In genomic region chr1:239260779-239261286, GRCh38 we compare ENCODE assay signal across 27 cellular contexts.
"Had no signal": no experiment of that assay in that cellular context is flagged by ENCODE, and none has a peak within 500 bp of the region (broad histone marks: within the 10 kb centered on the region; RNA-seq: fewer than 3 reads in every experiment).

No MANE protein-coding gene starts in this region.

- H3K27ac Mint-ChIP-seq: dendritic cell treated with granulocyte-macrophage colony-stimulating factor and Interleukin-4, amounts not matched to agents 40 ng/mL and 50 ng/mL, for 4 days; endodermal cell; naive thymus-derived CD8-positive, alpha-beta T cell; nephron progenitor cell; stimulated activated memory B cell treated with anti-CD40 and anti-IgM and Interleukin-4, amounts not matched to agents 10 μg/mL and 1 μg/mL and 100 μg/mL, for 72 hours; type B pancreatic cell had no signal

- H3K27ac ChIP-seq: colonic mucosa, esophagus squamous epithelium, heart right ventricle, left lung, prostate gland, right atrium auricular region, testis, tibial artery had no signal

- H3K9me3 ChIP-seq: colonic mucosa, esophagus squamous epithelium, prostate gland, testis had no signal

- H3K4me3 ChIP-seq: colonic mucosa, esophagus squamous epithelium, heart right ventricle, left lung, prostate gland, right atrium auricular region, testis, tibial artery had no signal

- H3K9me3 Mint-ChIP-seq: type B pancreatic cell had no signal

- FAIRE-seq: islet of Langerhans had no signal

- H3K36me3 ChIP-seq: colonic mucosa, esophagus squamous epithelium, heart right ventricle, left lung, prostate gland, right atrium auricular region, tibial artery had no signal

- H3K27me3 Mint-ChIP-seq: dendritic cell treated with granulocyte-macrophage colony-stimulating factor and Interleukin-4, amounts not matched to agents 40 ng/mL and 50 ng/mL, for 4 days; stimulated activated memory B cell treated with anti-CD40 and anti-IgM and Interleukin-4, amounts not matched to agents 10 μg/mL and 1 μg/mL and 100 μg/mL, for 72 hours; type B pancreatic cell had no signal

- DNase-seq: colonic mucosa; effector CD8-positive, alpha-beta T cell; endodermal cell; esophagus squamous epithelium; foreskin melanocyte; glutamatergic neuron; heart right ventricle; hippocampal formation; left cardiac atrium; left lung; mesendoderm; naive thymus-derived CD8-positive, alpha-beta T cell; nephron progenitor cell; nucleus accumbens; stimulated activated CD4-positive, alpha-beta T cell treated with anti-CD3 and anti-CD28 coated beads, Interleukin-2, amount 100 ng/mL, for 24 hours; stimulated activated CD4-positive, alpha-beta T cell treated with anti-CD3 and anti-CD28 coated beads, Interleukin-4, amount 100 ng/mL, for 4 hours; stimulated activated naive CD8-positive, alpha-beta T cell treated with anti-CD3 and anti-CD28 coated beads, Interleukin-15, Interleukin-2, amounts not matched to agents 100 U/mL and 50 U/mL, for 24 hours; substantia nigra; testis; tibial artery had no signal

- H3K4me1 ChIP-seq: colonic mucosa, esophagus squamous epithelium, heart right ventricle, left lung, prostate gland, right atrium auricular region, testis, tibial artery had no signal

- H3K36me3 Mint-ChIP-seq: naive thymus-derived CD8-positive, alpha-beta T cell; stimulated activated memory B cell treated with anti-CD40 and anti-IgM and Interleukin-4, amounts not matched to agents 10 μg/mL and 1 μg/mL and 100 μg/mL, for 72 hours had no signal

- H3K4me1 Mint-ChIP-seq: naive thymus-derived CD8-positive, alpha-beta T cell; stimulated activated memory B cell treated with anti-CD40 and anti-IgM and Interleukin-4, amounts not matched to agents 10 μg/mL and 1 μg/mL and 100 μg/mL, for 72 hours had no signal

- H3K4me3 Mint-ChIP-seq: dendritic cell treated with granulocyte-macrophage colony-stimulating factor and Interleukin-4, amounts not matched to agents 40 ng/mL and 50 ng/mL, for 4 days; endodermal cell; naive thymus-derived CD8-positive, alpha-beta T cell; nephron progenitor cell; stimulated activated memory B cell treated with anti-CD40 and anti-IgM and Interleukin-4, amounts not matched to agents 10 μg/mL and 1 μg/mL and 100 μg/mL, for 72 hours; type B pancreatic cell had no signal

- H3K27me3 ChIP-seq: colonic mucosa, esophagus squamous epithelium, heart right ventricle, left lung, right atrium auricular region, testis, tibial artery had no signal

- ATAC-seq: heart right ventricle; left cardiac atrium; left lung; naive thymus-derived CD8-positive, alpha-beta T cell; sciatic nerve; stimulated activated memory B cell treated with anti-CD40 and anti-IgM and Interleukin-4, amounts not matched to agents 10 μg/mL and 1 μg/mL and 100 μg/mL, for 72 hours; stimulated activated naive CD8-positive, alpha-beta T cell treated with anti-CD3 and anti-CD28 coated beads, Interleukin-15, Interleukin-2, amounts not matched to agents 100 U/mL and 50 U/mL, for 24 hours had no signal
